Comparison of ENCODE assay signal across 8 cellular contexts in the genomic region with DNA sequence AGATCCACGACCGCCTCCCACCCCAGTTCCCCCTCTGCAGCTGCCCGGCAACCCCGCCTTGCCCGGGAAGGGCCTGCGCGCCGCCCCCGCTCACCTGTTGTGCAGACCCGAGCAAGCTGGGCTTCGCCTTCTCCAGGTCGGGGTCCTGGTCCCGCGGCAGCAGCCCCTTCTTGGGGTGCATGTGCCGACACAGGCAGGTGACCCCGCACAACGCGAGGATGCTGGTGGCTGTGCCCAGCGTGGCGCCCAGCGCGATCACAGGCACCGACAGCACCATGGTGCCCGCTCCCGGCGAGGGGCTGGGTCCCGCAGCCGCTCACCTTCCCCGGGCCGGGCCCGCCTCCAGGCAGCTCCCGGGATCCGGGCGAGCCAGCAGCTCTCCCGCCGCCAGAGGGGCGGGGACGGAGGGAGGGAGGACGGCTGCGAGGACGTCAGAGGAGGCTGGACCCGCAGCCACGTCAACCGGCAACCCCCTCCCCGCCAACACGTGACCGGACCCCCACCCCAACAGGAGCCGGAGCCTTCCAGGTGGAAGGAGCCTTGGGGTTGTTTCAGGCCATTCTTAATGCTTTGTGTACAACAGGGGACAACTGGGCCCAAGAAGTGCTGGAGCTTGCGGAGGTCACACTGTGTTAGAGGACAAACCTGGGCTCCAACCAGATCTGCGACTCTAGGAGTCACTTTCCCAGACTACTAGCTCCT. TPM values are rescaled to one million over a fixed set of nuclear protein-coding genes. Genes with fewer than 3 reads are reported as not detected.
A peak's percentile ranks its signal among the peaks of the same experiment; 100 is the strongest.
DNase-seq lines count a peak whose midpoint lies in the region; ATAC-seq and TF ChIP-seq lines count a peak whose summit lies in the region.

Gene SYT13 (minus strand): TSS at position 411 of the 702 bp plus-strand sequence. CDS start 134 bp downstream, at position 277.

- H3K4me3 Mint-ChIP-seq in mesothelial cell of epicardium, result peak within 1 kb of the TSS; percentile 67

- no peaks in the 10 kb centered on the region for H3K4me1 ChIP-seq in BE2C

- no peaks in the 10 kb centered on the region for H3K9me3 Mint-ChIP-seq in mesothelial cell of epicardium

- H3K36me3 ChIP-seq in BE2C, result no peaks in the 10 kb centered on the region

- no peak within 1 kb of the TSS for H3K27ac Mint-ChIP-seq in mesothelial cell of epicardium

- H3K36me3 Mint-ChIP-seq in mesothelial cell of epicardium, result no peaks in the 10 kb centered on the region

- H3K27me3 Mint-ChIP-seq in mesothelial cell of epicardium (ENCODE audit: low read depth), result peaks cover 73% of the 10 kb centered on the region

- H3K27me3 ChIP-seq in BE2C, result peaks cover 14% of the 10 kb centered on the region

- ATAC-seq in GM21737 (IDR thresholded peaks at IDR 0.05; ENCODE audit: unreplicated experiment) (no peak), HG02970 (IDR thresholded peaks at IDR 0.05; ENCODE audit: low FRiP score, unreplicated experiment) (no peak)

- no peaks in the 10 kb centered on the region for H3K9me3 ChIP-seq in BE2C

- H3K4me3 ChIP-seq in BE2C (ENCODE audit: low read depth, low read length), result no peak within 1 kb of the TSS

- peak; percentile 11 for DNase-seq in BE2C
- DNase-seq in NCI-H2029 (lab: John Stamatoyannopoulos, UW), result peak; percentile 66
- DNase-seq in ecto neural progenitor cell (ENCODE audit: low spot score), result peak; percentile 87
- peak; percentile 56 to 77 for DNase-seq in mesothelial cell of epicardium (ENCODE audit: low spot score in 2 of 2, unreplicated experiment in 2 of 2)
- no peak for DNase-seq in activated naive CD4-positive, alpha-beta T cell (lab: John Stamatoyannopoulos, UW)
- DNase-seq in RKO (ENCODE audit: low spot score), result no peak

- peaks cover 20% of the 10 kb centered on the region for H3K4me1 Mint-ChIP-seq in mesothelial cell of epicardium

- TF ChIP-seq CTCF in BE2C (IDR thresholded peaks at IDR 0.05; ENCODE audit: low read depth, low read length) (no peak), mesothelial cell of epicardium (IDR thresholded peaks at IDR 0.05; ENCODE audit: unreplicated experiment) (no peak)

RNA-seq across cellular contexts. Expression of gene SYT13, which starts in this region (rescaled TPM):
- 0.52 TPM for polyA plus RNA-seq in BE2C (2012; ENCODE audit: insufficient read depth, insufficient read length, low read depth)
- total RNA-seq in mesothelial cell of epicardium, result 6.8 to 9.0 TPM (median 8.1 TPM) in 3 replicates

Comparison
In these comparisons a context has a peak if more than half of its experiments do, and no peak if none do; other contexts are left out.
1. DNase-seq: peak in BE2C (single experiment), NCI-H2029 (single experiment), ecto neural progenitor cell (single experiment) and mesothelial cell of epicardium (2 of 2); none in activated naive CD4-positive, alpha-beta T cell (0 of 4) and RKO (single experiment).